In genomic region chr20:3420211-3420707, GRCh38 we compare ENCODE assay signal across 7 cellular contexts. TPM values are rescaled to one million over a fixed set of nuclear protein-coding genes. Genes with fewer than 3 reads are reported as not detected.
DNase-seq lines count a peak whose midpoint lies in the region; ATAC-seq and TF ChIP-seq lines count a peak whose summit lies in the region.

No MANE protein-coding gene starts in this region.

- TF ChIP-seq CTCF in left ventricle myocardium inferior (IDR thresholded peaks at IDR 0.05; ENCODE audit: borderline replicate concordance) = no peak

- H3K36me3 ChIP-seq in left ventricle myocardium inferior = no peaks in the 10 kb centered on the region

- no peaks in the 10 kb centered on the region for H3K27me3 ChIP-seq in left ventricle myocardium inferior (ENCODE audit: low read depth)

- H3K4me3 Mint-ChIP-seq in activated CD4-positive, alpha-beta memory T cell treated with anti-CD3 and anti-CD28 coated beads for 36 hours = no peak overlapping the region
- H3K4me3 Mint-ChIP-seq in stimulated activated naive CD8-positive, alpha-beta T cell treated with anti-CD3 and anti-CD28 coated beads, Interleukin-15, amount 100 ng/mL, for 72 hours = peak overlapping the region; percentile 1 to 22

- peak overlapping the region; percentile 75 for H3K27ac Mint-ChIP-seq in activated CD4-positive, alpha-beta memory T cell treated with anti-CD3 and anti-CD28 coated beads for 36 hours
- peak overlapping the region; percentile 88 to 92 for H3K27ac Mint-ChIP-seq in stimulated activated naive CD8-positive, alpha-beta T cell treated with anti-CD3 and anti-CD28 coated beads, Interleukin-15, amount 100 ng/mL, for 72 hours

- H3K9me3 ChIP-seq in left ventricle myocardium inferior (replicated peaks) = no peaks in the 10 kb centered on the region

- CTCF ChIA-PET in activated CD4-positive, alpha-beta memory T cell treated with anti-CD3 and anti-CD28 coated beads for 36 hours (lab: Charles Lee) = interaction anchor here (0.6 to 1.1 kb wide), 3 partner anchors 10 to 36 kb away, joined by 3 read pairs; no protein-coding TSS in a partner anchor

- no peaks in the 10 kb centered on the region for H3K27me3 Mint-ChIP-seq in activated CD4-positive, alpha-beta memory T cell treated with anti-CD3 and anti-CD28 coated beads for 36 hours
- peaks cover 7% of the 10 kb centered on the region for H3K27me3 Mint-ChIP-seq in stimulated activated naive CD8-positive, alpha-beta T cell treated with anti-CD3 and anti-CD28 coated beads, Interleukin-15, amount 100 ng/mL, for 72 hours

- intact Hi-C loops in activated CD4-positive, alpha-beta memory T cell treated with anti-CD3 and anti-CD28 coated beads for 36 hours (cut with micrococcal nuclease) = loop anchor here (1.0 to 5.0 kb wide), 5 partner anchors 12 to 263 kb away; partner anchors contain the start of genes FASTKD5 and UBOX5
- intact Hi-C loops in left ventricle myocardium inferior (cut with micrococcal nuclease) = no loop called here

- H3K4me3 ChIP-seq in left ventricle myocardium inferior = no peak overlapping the region

- DNase-seq in H4 (ENCODE audit: low spot score) = peak; percentile 42
- peak; percentile 72 for DNase-seq in M059J (ENCODE audit: low read depth)
- peak; percentile 83 for DNase-seq in activated CD4-positive, alpha-beta memory T cell treated with anti-CD3 and anti-CD28 coated beads for 36 hours
- peak; percentile 39 for DNase-seq in left ventricle myocardium inferior
- peak; percentile 57 to 84 for DNase-seq in stimulated activated naive CD8-positive, alpha-beta T cell treated with anti-CD3 and anti-CD28 coated beads, Interleukin-15, amount 100 ng/mL, for 72 hours
- no peak for DNase-seq in HK-2 (ENCODE audit: unreplicated experiment)

- no peaks in the 10 kb centered on the region for H3K9me3 Mint-ChIP-seq in activated CD4-positive, alpha-beta memory T cell treated with anti-CD3 and anti-CD28 coated beads for 36 hours
- peaks cover 0 to 5% of the 10 kb centered on the region in 2 donors for H3K9me3 Mint-ChIP-seq in stimulated activated naive CD8-positive, alpha-beta T cell treated with anti-CD3 and anti-CD28 coated beads, Interleukin-15, amount 100 ng/mL, for 72 hours

- no peaks in the 10 kb centered on the region for H3K4me1 ChIP-seq in left ventricle myocardium inferior

- peaks cover 2% of the 10 kb centered on the region for H3K36me3 Mint-ChIP-seq in activated CD4-positive, alpha-beta memory T cell treated with anti-CD3 and anti-CD28 coated beads for 36 hours

- peaks cover 9% of the 10 kb centered on the region for H3K4me1 Mint-ChIP-seq in activated CD4-positive, alpha-beta memory T cell treated with anti-CD3 and anti-CD28 coated beads for 36 hours (ENCODE audit: low read depth)
- H3K4me1 Mint-ChIP-seq in stimulated activated naive CD8-positive, alpha-beta T cell treated with anti-CD3 and anti-CD28 coated beads, Interleukin-15, amount 100 ng/mL, for 72 hours = peaks cover 10% of the 10 kb centered on the region

- no peak overlapping the region for H3K27ac ChIP-seq in left ventricle myocardium inferior (replicated peaks)

- POLR2A ChIA-PET in activated CD4-positive, alpha-beta memory T cell treated with anti-CD3 and anti-CD28 coated beads for 36 hours (lab: Charles Lee) = interaction anchor here (1.0 to 1.3 kb wide), 3 partner anchors 12 to 52 kb away, joined by 3 to 10 read pairs (median 5); no protein-coding TSS in a partner anchor

- ATAC-seq in GM18511 (IDR thresholded peaks at IDR 0.05; ENCODE audit: unreplicated experiment) = peak; percentile 97
- peak; percentile 100 for ATAC-seq in stimulated activated naive CD8-positive, alpha-beta T cell treated with anti-CD3 and anti-CD28 coated beads, Interleukin-15, amount 100 ng/mL, for 72 hours

RNA-seq across cellular contexts. Expression of gene DNAAF9, which starts 12.8 kb away (rescaled TPM):
- total RNA-seq in H4 (2014; rRNA removed; shearing (Covaris generic)) = 1.7 and 2.4 TPM in 2 replicates
- total RNA-seq in M059J (2014; rRNA removed; shearing (Covaris generic)) = 3.0 and 7.6 TPM in 2 replicates
- 1 to 10 TPM; 1.8 to 2.2 TPM for total RNA-seq in activated CD4-positive, alpha-beta memory T cell treated with anti-CD3 and anti-CD28 coated beads for 36 hours
- total RNA-seq in left ventricle myocardium inferior = 26.2 TPM

RNA-seq across cellular contexts. Expression of gene ATRN, which starts 50.6 kb away (rescaled TPM):
- total RNA-seq in H4 (2014; rRNA removed; shearing (Covaris generic)) = 14.8 and 18.4 TPM in 2 replicates
- 16.5 and 33.7 TPM in 2 replicates for total RNA-seq in M059J (2014; rRNA removed; shearing (Covaris generic))
- 1 to 10 TPM; 7.3 to 7.8 TPM for total RNA-seq in activated CD4-positive, alpha-beta memory T cell treated with anti-CD3 and anti-CD28 coated beads for 36 hours
- 32.4 TPM for total RNA-seq in left ventricle myocardium inferior
